In the genomic region with DNA sequence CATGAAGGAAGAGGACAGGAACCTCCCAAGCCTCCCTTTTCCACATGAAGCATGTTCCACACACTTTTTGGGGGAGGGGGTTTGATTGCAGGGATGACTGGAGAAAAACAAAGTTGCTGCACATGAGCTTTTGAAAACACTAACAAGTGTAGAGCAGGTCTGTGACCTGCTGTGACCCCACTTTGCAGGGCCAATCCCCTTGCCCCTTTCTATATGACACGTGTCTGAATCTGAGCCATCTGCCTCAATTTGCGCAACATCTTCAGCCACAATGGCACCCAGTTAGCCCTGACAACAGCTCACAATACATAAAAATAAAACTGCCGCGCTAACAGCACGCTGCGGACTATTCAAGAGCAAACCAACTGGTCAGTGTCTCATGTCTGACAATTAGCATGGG, we compare ENCODE assay signal across 13 cellular contexts.
DNase-seq lines count a peak whose midpoint lies in the region; ATAC-seq and TF ChIP-seq lines count a peak whose summit lies in the region.
"Had no signal": no experiment of that assay in that cellular context is flagged by ENCODE, and none has a peak within 500 bp of the region (broad histone marks: within the 10 kb centered on the region; RNA-seq: fewer than 3 reads in every experiment).

No MANE protein-coding gene starts in this region.

- no peak overlapping the region for H3K4me3 Mint-ChIP-seq in activated T-cell treated with anti-CD3 and anti-CD28 coated beads, Interleukin-2, amount 50 U/mL, for 4 hours
- H3K4me3 Mint-ChIP-seq: immature natural killer cell had no signal

- no peaks in the 10 kb centered on the region for H3K9me3 Mint-ChIP-seq in activated T-cell treated with anti-CD3 and anti-CD28 coated beads, Interleukin-2, amount 50 U/mL, for 4 hours
- H3K9me3 Mint-ChIP-seq: immature natural killer cell had no signal

- H3K79me2 ChIP-seq in SK-N-SH (ENCODE audit: insufficient read depth) = no peaks in the 10 kb centered on the region

- no peaks in the 10 kb centered on the region for H3K79me1 ChIP-seq in neuronal stem cell (ENCODE audit: low read depth, low read length)

- POLR2A ChIA-PET in SK-N-SH (lab: Yijun Ruan, JAX) = no interaction called here

- no peak for ATAC-seq in activated T-cell treated with anti-CD3 and anti-CD28 coated beads, Interleukin-2, amount 50 U/mL, for 4 hours
- ATAC-seq in GM21529 (IDR thresholded peaks at IDR 0.05; ENCODE audit: unreplicated experiment) = no peak

- no peak overlapping the region for H3K4ac ChIP-seq in neuronal stem cell (ENCODE audit: low read length)

- H3K36me3 Mint-ChIP-seq in activated T-cell treated with anti-CD3 and anti-CD28 coated beads, Interleukin-2, amount 50 U/mL, for 4 hours (ENCODE audit: insufficient read depth) = peaks cover 28% of the 10 kb centered on the region

- H3K9me3 ChIP-seq in SJCRH30 (replicated peaks) (no peaks in the 10 kb centered on the region), neuronal stem cell (replicated peaks in 1 of 2; ENCODE audit: control insufficient read depth in 2 of 2, insufficient read depth in 1 of 2, low read depth in 1 of 2, low read length in 2 of 2) (no peaks in the 10 kb centered on the region), SK-N-SH (no peaks in the 10 kb centered on the region)
- H3K9me3 ChIP-seq: SJSA1, tibial artery had no signal

- peaks cover 5% of the 10 kb centered on the region for H3F3A ChIP-seq in SK-N-SH (replicated peaks; ENCODE audit: insufficient read depth)

- peak; percentile 32 to 90 (median 72) for DNase-seq in NCI-H1417 (lab: John Stamatoyannopoulos, UW)
- DNase-seq in NCI-H1417 treated with DMSO at 0.1 percent for 48 hours (lab: John Stamatoyannopoulos, UW) = no peak
- DNase-seq in NCI-H187 (lab: John Stamatoyannopoulos, UW) = peak; percentile 83 to 96
- peak; percentile 43 to 67 for DNase-seq in SJCRH30
- peak; percentile 79 for DNase-seq in neuronal stem cell (ENCODE audit: low spot score)
- no peak for DNase-seq in SK-N-SH
- no peak for DNase-seq in activated T-cell treated with anti-CD3 and anti-CD28 coated beads, Interleukin-2, amount 50 U/mL, for 4 hours
- DNase-seq: activated effector memory CD4-positive, alpha-beta T cell treated with Interleukin-2 at 50 U/mL for 16 hours; immature natural killer cell; NCI-H226; tibial artery had no signal

- H2AFZ ChIP-seq in neuronal stem cell (ENCODE audit: low read length) (no peak overlapping the region), SK-N-SH (ENCODE audit: low read depth) (no peak overlapping the region)

- H4K20me1 ChIP-seq in SK-N-SH (ENCODE audit: insufficient read depth) = no peaks in the 10 kb centered on the region

- no peak overlapping the region for H2BK120ac ChIP-seq in neuronal stem cell (ENCODE audit: low read depth, low read length)

- no peak overlapping the region for H2BK5ac ChIP-seq in neuronal stem cell (ENCODE audit: low read length)

- TF ChIP-seq RAD21 in SK-N-SH (IDR thresholded peaks at IDR 0.05; ENCODE audit: low read length) = no peak

- no peak overlapping the region for H3K18ac ChIP-seq in neuronal stem cell (ENCODE audit: low read length)

- no peak overlapping the region for H4K91ac ChIP-seq in neuronal stem cell (ENCODE audit: low read depth, low read length, poor library complexity)

- H3K4me1 ChIP-seq in SJCRH30 (peaks cover 41% of the 10 kb centered on the region), neuronal stem cell (ENCODE audit: control insufficient read depth in 2 of 2, insufficient read depth in 1 of 2, low read depth in 1 of 2, low read length in 2 of 2) (peaks cover 15 to 27% of the 10 kb centered on the region in 2 donors), SK-N-SH (ENCODE audit: control insufficient read depth in 1 of 2, insufficient read depth in 2 of 2, low read depth in 1 of 2, low read length in 1 of 2) (peaks cover 0 to 5% of the 10 kb centered on the region in 2 experiments; a peak in 2 of 4 replicates)
- H3K4me1 ChIP-seq: tibial artery had no signal

- no peaks in the 10 kb centered on the region for H3K4me1 Mint-ChIP-seq in activated T-cell treated with anti-CD3 and anti-CD28 coated beads, Interleukin-2, amount 50 U/mL, for 4 hours (ENCODE audit: low read depth)
- H3K4me1 Mint-ChIP-seq: immature natural killer cell had no signal

- no peaks in the 10 kb centered on the region for H3K27me3 ChIP-seq in SJCRH30
- peaks cover 0 to 13% (median 0%) of the 10 kb centered on the region in 3 experiments for H3K27me3 ChIP-seq in neuronal stem cell (ENCODE audit: control insufficient read depth in 3 of 3, insufficient read depth in 3 of 3, low read depth in 1 of 3, low read length in 3 of 3)
- H3K27me3 ChIP-seq in SK-N-SH (ENCODE audit: insufficient read depth) = no peaks in the 10 kb centered on the region
- H3K27me3 ChIP-seq: SJSA1, tibial artery had no signal

- TF ChIP-seq EP300 in SK-N-SH (IDR thresholded peaks at IDR 0.05; ENCODE audit: borderline replicate concordance in 1 of 2, low read depth in 1 of 2, low read length in 1 of 2) = no peak

- no peak for TF ChIP-seq CTCF in SK-N-SH (IDR thresholded peaks at IDR 0.05)

- CTCF ChIA-PET in SK-N-SH (lab: Yijun Ruan, JAX) = interaction anchor here (1.1 to 1.8 kb wide), 2 partner anchors 18 to 443 kb away, joined by 3 to 6 read pairs; no protein-coding TSS in a partner anchor

- H3K36me3 ChIP-seq in SJCRH30 (peaks cover 5% of the 10 kb centered on the region; the same call in 1 of the 2 replicates), neuronal stem cell (replicated peaks in 1 of 2; ENCODE audit: control insufficient read depth in 2 of 2, insufficient read depth in 2 of 2, low read length in 2 of 2) (peaks cover 0 to 30% of the 10 kb centered on the region in 2 donors), SK-N-SH (replicated peaks in 1 of 2; ENCODE audit: control insufficient read depth in 1 of 2, insufficient read depth in 2 of 2, low read length in 1 of 2) (peaks cover 8 to 21% of the 10 kb centered on the region in 2 experiments)
- H3K36me3 ChIP-seq: SJSA1 had no signal

- no CpG with 5 or more reads among the region's 6 CpGs for WGBS in neuronal stem cell (ENCODE audit: extremely low coverage in 2 of 2, insufficient read length in 2 of 2, insufficient replicate concordance in 1 of 2), 2 donors
- 94% methylated on average over 6 of the region's 6 CpGs for WGBS in SK-N-SH (ENCODE audit: low lambda C conversion rate)

- H4K8ac ChIP-seq in neuronal stem cell (ENCODE audit: low read depth, low read length) = no peak overlapping the region

- no peaks in the 10 kb centered on the region for H3K9me2 ChIP-seq in SK-N-SH

- H3K27me3 Mint-ChIP-seq in activated T-cell treated with anti-CD3 and anti-CD28 coated beads, Interleukin-2, amount 50 U/mL, for 4 hours (ENCODE audit: low read depth) = no peaks in the 10 kb centered on the region

- H2AK5ac ChIP-seq in neuronal stem cell (ENCODE audit: low read depth, low read length) = no peak overlapping the region

- H2BK15ac ChIP-seq in neuronal stem cell (ENCODE audit: low read length) = no peak overlapping the region

- H3K9ac ChIP-seq in neuronal stem cell (ENCODE audit: low read depth, low read length, poor library complexity) (no peak overlapping the region), SK-N-SH (no peak overlapping the region)

- no peak overlapping the region for H3K23ac ChIP-seq in neuronal stem cell (ENCODE audit: low read depth, low read length, poor library complexity)

- H3K4me2 ChIP-seq in neuronal stem cell (ENCODE audit: insufficient read depth, low read length, poor library complexity, severe bottlenecking) (peak overlapping the region; percentile 28), SK-N-SH (no peak overlapping the region)

- H3K14ac ChIP-seq in neuronal stem cell (ENCODE audit: low read length) = no peak overlapping the region

- no peak overlapping the region for H2BK12ac ChIP-seq in neuronal stem cell (ENCODE audit: low read length)

- peak overlapping the region; percentile 90 for H3K27ac ChIP-seq in SJCRH30
- peak overlapping the region; percentile 46 for H3K27ac ChIP-seq in neuronal stem cell (replicated peaks; ENCODE audit: low read length)
- H3K27ac ChIP-seq in SK-N-SH (ENCODE audit: low read depth in 2 of 2, low read length in 1 of 2) = no peak overlapping the region
- H3K27ac ChIP-seq: SJSA1, tibial artery had no signal

- H3K4me3 ChIP-seq in SJCRH30 (no peak overlapping the region), neuronal stem cell (ENCODE audit: low read length in 2 of 2) (no peak overlapping the region), SK-N-SH (ENCODE audit: low read depth in 2 of 2, low read length in 1 of 2) (no peak overlapping the region)
- H3K4me3 ChIP-seq: SJSA1, tibial artery had no signal

TF ChIP-seq in SK-N-SH, 30 proteins besides CTCF, POLR2A, EP300 and RAD21:
- no peak for TF ChIP-seq RCOR1 (IDR thresholded peaks at IDR 0.05; ENCODE audit: low read length)
- no peak for TF ChIP-seq GATA2 (CRISPR knock-in tag; IDR thresholded peaks at IDR 0.05)
- TF ChIP-seq TEAD4 (IDR thresholded peaks at IDR 0.05; ENCODE audit: borderline replicate concordance, insufficient read depth) = no peak
- no peak for TF ChIP-seq FOXJ3 (CRISPR knock-in tag; IDR thresholded peaks at IDR 0.05)
- TF ChIP-seq TAF1 (IDR thresholded peaks at IDR 0.05; ENCODE audit: borderline replicate concordance, low read depth, low read length) = no peak
- no peak for TF ChIP-seq ELF1 (IDR thresholded peaks at IDR 0.05)
- no peak for TF ChIP-seq YY1 (IDR thresholded peaks at IDR 0.05; ENCODE audit: low read depth)
- no peak for TF ChIP-seq PBX3 (IDR thresholded peaks at IDR 0.05)
- TF ChIP-seq SIN3A (IDR thresholded peaks at IDR 0.05; ENCODE audit: borderline replicate concordance, low read depth, low read length) = no peak
TF ChIP-seq in SK-N-SH: peak in this region for 0.

Comparison
In these comparisons a context has a peak if more than half of its experiments do, and no peak if none do; other contexts are left out.
1. DNase-seq: peak in NCI-H1417 (3 of 3), NCI-H187 (2 of 2), SJCRH30 (2 of 2) and neuronal stem cell (single experiment); none in NCI-H1417 treated with DMSO at 0.1 percent for 48 hours (single experiment), SK-N-SH (single experiment) and activated T-cell treated with anti-CD3 and anti-CD28 coated beads, Interleukin-2, amount 50 U/mL, for 4 hours (single experiment).
2. H3K27ac ChIP-seq: peak in SJCRH30 (single experiment) and neuronal stem cell (single experiment); none in SK-N-SH (0 of 2).